10 cellular contexts compared by ENCODE assay signal in genomic region chr12:124909831-124910560, GRCh38.
DNase-seq lines count a peak whose midpoint lies in the region; ATAC-seq and TF ChIP-seq lines count a peak whose summit lies in the region.
"Had no signal": no experiment of that assay in that cellular context is flagged by ENCODE, and none has a peak within 500 bp of the region (broad histone marks: within the 10 kb centered on the region; RNA-seq: fewer than 3 reads in every experiment).

No MANE protein-coding gene starts in this region.

- TF ChIP-seq CTCF in fibroblast of mammary gland (conservative IDR thresholded peaks at IDR 0.05; ENCODE audit: control insufficient read depth, insufficient read depth, low read depth, low read length), result no peak

- H3K4me3 ChIP-seq in fibroblast of mammary gland (ENCODE audit: control insufficient read depth, low read depth, low read length) (no peak overlapping the region), skeletal muscle cell (ENCODE audit: low read depth, low read length) (peak overlapping the region; percentile 40)
- H3K4me3 ChIP-seq: body of pancreas had no signal

- peak; percentile 34 for TF ChIP-seq POLR2A in GM15510 (IDR thresholded peaks at IDR 0.05; ENCODE audit: borderline replicate concordance, extremely low read depth, insufficient read length)

- peak; percentile 8 for ATAC-seq in SK-N-SH treated with all-trans-retinoic acid at 6 μM for 48 hours
- ATAC-seq in HG02588 (IDR thresholded peaks at IDR 0.05; ENCODE audit: unreplicated experiment), result no peak
- no peak for ATAC-seq in GM19452 (IDR thresholded peaks at IDR 0.05; ENCODE audit: unreplicated experiment)
- ATAC-seq: body of pancreas had no signal

- DNase-seq in fibroblast of mammary gland (ENCODE audit: low read depth) (peak; percentile 59), skeletal muscle cell (ENCODE audit: low read depth) (no peak), foreskin melanocyte (no peak), hippocampal formation (lab: John Stamatoyannopoulos, UW) (no peak)
- DNase-seq: stimulated activated CD4-positive, alpha-beta T cell treated with anti-CD3 and anti-CD28 coated beads, Interleukin-15, amount 100 ng/mL, for 24 hours had no signal

TF ChIP-seq in SK-N-SH treated with all-trans-retinoic acid at 6 μM for 48 hours, 23 proteins besides CTCF, POLR2A, EP300 and RAD21:
- TF ChIP-seq RARB (CRISPR knock-in tag; IDR thresholded peaks at IDR 0.05) (peak; percentile 74; the same call in 1 of the 2 replicates), ZC3H10 (CRISPR knock-in tag; IDR thresholded peaks at IDR 0.05) (peak; percentile 45; the same call in 1 of the 2 replicates), TOX (CRISPR knock-in tag; IDR thresholded peaks at IDR 0.05; ENCODE audit: borderline replicate concordance) (0 out of 2 replicates have a peak, but pooled peaks have one; percentile 40), ZFP30 (CRISPR knock-in tag; IDR thresholded peaks at IDR 0.05) (no peak; the same call in 1 of the 2 replicates), OSR1 (CRISPR knock-in tag; IDR thresholded peaks at IDR 0.05) (no peak), CSDC2 (CRISPR knock-in tag; IDR thresholded peaks at IDR 0.05) (no peak), BACH2 (CRISPR knock-in tag; IDR thresholded peaks at IDR 0.05; ENCODE audit: borderline replicate concordance) (no peak), PATZ1 (CRISPR knock-in tag; IDR thresholded peaks at IDR 0.05; ENCODE audit: borderline replicate concordance) (no peak), POU6F1 (CRISPR knock-in tag; IDR thresholded peaks at IDR 0.05; ENCODE audit: borderline replicate concordance, low read depth) (0 out of 2 replicates have a peak, but pooled peaks have one; percentile 10), CSRNP3 (CRISPR knock-in tag; IDR thresholded peaks at IDR 0.05) (peak; percentile 54; the same call in 1 of the 2 replicates), TCF4 (CRISPR knock-in tag; IDR thresholded peaks at IDR 0.05; ENCODE audit: borderline replicate concordance) (no peak), ZNF8 (CRISPR knock-in tag; IDR thresholded peaks at IDR 0.05) (peak; percentile 19), ARNTL (CRISPR knock-in tag; IDR thresholded peaks at IDR 0.05; ENCODE audit: borderline replicate concordance, low read depth) (peak; percentile 55; the same call in 1 of the 2 replicates), ZNF70 (CRISPR knock-in tag; IDR thresholded peaks at IDR 0.05) (no peak)
